Comparison of ENCODE assay signal across 9 cellular contexts in genomic region chr3:1727242-1727641, GRCh38.
"Had no signal": no experiment of that assay in that cellular context is flagged by ENCODE, and none has a peak within 500 bp of the region (broad histone marks: within the 10 kb centered on the region; RNA-seq: fewer than 3 reads in every experiment).

No MANE protein-coding gene starts in this region.

- FAIRE-seq: HTR-8/SVneo, K562 had no signal

- H3K4me3 Mint-ChIP-seq: HFFc6 had no signal

- ATAC-seq: HCT116, K562 had no signal

- H3K4me3 ChIP-seq: GM23248, HAP-1, K562 had no signal

- H3K27ac Mint-ChIP-seq: HFFc6 had no signal

- DNase-seq: GM23248, GOT3, H7, HFFc6, IMR-90 had no signal

- H3K4me1 ChIP-seq: HAP-1 had no signal

- H3K9me3 ChIP-seq: HAP-1 had no signal

- H3K36me3 ChIP-seq: HAP-1 had no signal

- H3K27ac ChIP-seq: GM23248 had no signal
